8 cellular contexts compared by ENCODE assay signal in the genomic region with DNA sequence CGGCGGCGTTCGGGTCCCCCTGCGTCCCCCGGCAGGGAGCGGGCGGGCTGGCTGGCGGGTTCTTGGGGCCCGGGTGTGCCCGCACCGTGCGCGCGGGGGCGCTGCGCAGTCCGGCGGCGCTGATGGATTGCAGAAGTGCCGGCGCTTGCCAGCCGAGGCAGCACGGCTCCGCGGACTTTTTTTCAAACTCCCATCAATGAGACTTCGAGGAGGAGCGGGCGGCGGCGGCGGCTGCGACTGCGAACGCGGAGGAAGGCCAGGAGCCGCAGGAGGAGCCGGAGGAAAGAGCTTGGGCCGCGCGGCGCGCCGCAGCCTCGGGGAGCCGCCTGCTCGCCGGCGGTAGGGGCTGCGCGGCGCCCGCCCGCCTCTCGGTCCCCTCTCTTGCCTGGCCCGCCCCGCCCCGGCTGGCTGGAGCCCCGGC. TPM values are rescaled to one million over a fixed set of nuclear protein-coding genes. Genes with fewer than 3 reads are reported as not detected.
DNase-seq lines count a peak whose midpoint lies in the region; TF ChIP-seq lines count a peak whose summit lies in the region.

A gene (plus strand): TSS at position 119 of the 421 bp plus-strand sequence. CDS start 61,453 bp downstream, outside the sequence.

- DNase-seq in CD1c-positive myeloid dendritic cell (ENCODE audit: extremely low spot score) (peak; percentile 9), GOT3 (lab: John Stamatoyannopoulos, UW) (peak; percentile 56), NCI-H524 (lab: John Stamatoyannopoulos, UW) (peak; percentile 46 to 76), adrenal gland (peak; percentile 71 to 82 (median 75)), right atrium auricular region (ENCODE audit: low spot score) (peak; percentile 72), pulmonary artery endothelial cell (ENCODE audit: low read depth, low spot score) (peak; percentile 35), activated gamma-delta T cell (lab: John Stamatoyannopoulos, UW) (no peak), GF-D8 (lab: John Stamatoyannopoulos, UW) (no peak)

- intact Hi-C loops in adrenal gland (cut with DNase I): no loop called here

- H3K27me3 ChIP-seq in adrenal gland (peaks cover 45% of the 10 kb centered on the region), right atrium auricular region (no peaks in the 10 kb centered on the region)

- WGBS in adrenal gland, 4 donors: 0 to 1% (median 0%) methylated on average over 3 to 59 of the region's 59 CpGs; no CpG with 5 or more reads in 1 of the 4 donors

- peak; percentile 19 to 63 (median 46) for TF ChIP-seq CTCF in adrenal gland (IDR thresholded peaks at IDR 0.05)
- peak; percentile 76 to 88 for TF ChIP-seq CTCF in right atrium auricular region (IDR thresholded peaks at IDR 0.05)

- peak within 1 kb of the TSS in 2 of 4 donors; percentile 19 to 57 for H3K4me3 ChIP-seq in adrenal gland
- peak within 1 kb of the TSS; percentile 36 to 60 for H3K4me3 ChIP-seq in right atrium auricular region

- H3K4me1 ChIP-seq in adrenal gland (replicated peaks in 1 of 2): peaks cover 0 to 13% of the 10 kb centered on the region in 2 donors
- peaks cover 0 to 26% of the 10 kb centered on the region in 2 donors for H3K4me1 ChIP-seq in right atrium auricular region

- H3K27ac ChIP-seq in adrenal gland: peak within 1 kb of the TSS in 4 of 5 donors; percentile 62 to 82 (median 64)
- peak within 1 kb of the TSS; percentile 75 to 77 for H3K27ac ChIP-seq in right atrium auricular region

- no peaks in the 10 kb centered on the region for H3K36me3 ChIP-seq in adrenal gland (replicated peaks in 1 of 2)
- no peaks in the 10 kb centered on the region for H3K36me3 ChIP-seq in right atrium auricular region

- no peak for TF ChIP-seq POLR2A in adrenal gland (IDR thresholded peaks at IDR 0.05)

- H3K9me3 ChIP-seq in adrenal gland (replicated peaks in 1 of 3): no peaks in the 10 kb centered on the region
- no peaks in the 10 kb centered on the region for H3K9me3 ChIP-seq in right atrium auricular region

RNA-seq across cellular contexts. Expression of the gene that starts here (rescaled TPM):
- total RNA-seq in adrenal gland (1 to 10 TPM; 1.6 to 4.5 (median 2.7) TPM), right atrium auricular region (1 to 10 TPM; 1.5 to 3.5 TPM), pulmonary artery endothelial cell (not detected in 2 replicates)
- polyA plus RNA-seq in adrenal gland: 1 to 10 TPM in 2 of 3 donors, under 1 TPM in 1; 0.51 to 2.7 (median 1.7) TPM

Comparison
In these comparisons a context has a peak if more than half of its experiments do, and no peak if none do; other contexts are left out.
1. Peak in DNase-seq in pulmonary artery endothelial cell; RNA of the gene not detected or under 1 TPM.
2. DNase-seq: peak in CD1c-positive myeloid dendritic cell (single experiment), GOT3 (single experiment), NCI-H524 (2 of 2), adrenal gland (7 of 7) and right atrium auricular region (single experiment); none in activated gamma-delta T cell (single experiment) and GF-D8 (single experiment).